In genomic region chr5:149887622-149888183, GRCh38 we compare ENCODE assay signal across 1 cellular context.
TF ChIP-seq lines count a peak whose summit lies in the region.

No MANE protein-coding gene starts in this region.

TF ChIP-seq in K562, 482 proteins besides CTCF, POLR2A, EP300 and RAD21 (continued from another document and continues in another):
- TF ChIP-seq NR2C2 (CRISPR knock-in tag; IDR thresholded peaks at IDR 0.05) (0 out of 2 replicates have a peak, but pooled peaks have one; percentile 16), NR2C2 (tag; IDR thresholded peaks at IDR 0.05) (peak; percentile 64), RBM39 (optimal IDR thresholded peaks at IDR 0.05; ENCODE audit: low read depth, low read length) (no peak), ZNF41 (CRISPR knock-in tag; conservative IDR thresholded peaks at IDR 0.05) (no peak), CBX2 (IDR thresholded peaks at IDR 0.05; ENCODE audit: insufficient read depth, low read length, poor library complexity, severe bottlenecking) (no peak), KAT8 (IDR thresholded peaks at IDR 0.05; ENCODE audit: low read depth) (no peak), ATF2 (CRISPR knock-in tag; IDR thresholded peaks at IDR 0.05) (no peak), OTX1 (CRISPR knock-in tag; IDR thresholded peaks at IDR 0.05) (peak; percentile 88; the same call in 1 of the 2 replicates), SAP30 (IDR thresholded peaks at IDR 0.05; ENCODE audit: borderline replicate concordance, insufficient read depth, low read depth, low read length, poor library complexity, severe bottlenecking) (no peak), NFATC3 (IDR thresholded peaks at IDR 0.05) (no peak), ZNF395 (CRISPR knock-in tag; IDR thresholded peaks at IDR 0.05) (0 out of 2 replicates have a peak, but pooled peaks have one; percentile 35), ZKSCAN1 (IDR thresholded peaks at IDR 0.05; ENCODE audit: low read depth, low read length) (no peak), CUX1 (CRISPR knock-in tag; IDR thresholded peaks at IDR 0.05) (no peak), GTF2E2 (tag; IDR thresholded peaks at IDR 0.05) (no peak), AFF4 (CRISPR knock-in tag; IDR thresholded peaks at IDR 0.05) (peak; percentile 57; the same call in 1 of the 2 replicates), ZNF277 (CRISPR knock-in tag; IDR thresholded peaks at IDR 0.05; ENCODE audit: borderline replicate concordance) (no peak), ZNF140 (CRISPR knock-in tag; IDR thresholded peaks at IDR 0.05) (no peak), ZNF583 (CRISPR knock-in tag; IDR thresholded peaks at IDR 0.05) (no peak), NBN (IDR thresholded peaks at IDR 0.05; ENCODE audit: low read depth) (peak; percentile 73; the same call in 1 of the 2 replicates), KLF6 (CRISPR knock-in tag; IDR thresholded peaks at IDR 0.05; ENCODE audit: borderline replicate concordance) (no peak), FOXA3 (CRISPR knock-in tag; conservative IDR thresholded peaks at IDR 0.05 in 1 of 2, IDR thresholded peaks at IDR 0.05 in 1 of 2) (no peak), EHMT2 (IDR thresholded peaks at IDR 0.05) (peak; percentile 45; the same call in 1 of the 2 replicates), CTBP1 (IDR thresholded peaks at IDR 0.05; ENCODE audit: borderline replicate concordance) (peak; percentile 54), MGA (IDR thresholded peaks at IDR 0.05) (peak; percentile 56; the same call in 1 of the 2 replicates), RBM15 (IDR thresholded peaks at IDR 0.05; ENCODE audit: insufficient read depth, low read length) (no peak), MYNN (IDR thresholded peaks at IDR 0.05) (no peak), MYNN (CRISPR knock-in tag; IDR thresholded peaks at IDR 0.05) (no peak), ZNF184 (CRISPR knock-in tag; IDR thresholded peaks at IDR 0.05) (no peak), KAT2B (IDR thresholded peaks at IDR 0.05; ENCODE audit: low read depth, low read length) (no peak)
